1 cellular context compared by ENCODE assay signal in genomic region chr16:67248401-67249177, GRCh38.
TF ChIP-seq lines count a peak whose summit lies in the region.

SLC9A5 (plus strand) TSS chr16:67248979; CDS start chr16:67249015, 36 bp downstream.

TF ChIP-seq in GM12878, 131 proteins besides CTCF, POLR2A, EP300 and RAD21 (continued from another document and continues in another):
- TF ChIP-seq HSF1 (IDR thresholded peaks at IDR 0.05; ENCODE audit: low read depth, low read length) (no peak), BMI1 (IDR thresholded peaks at IDR 0.05; ENCODE audit: borderline replicate concordance) (no peak), SUZ12 (IDR thresholded peaks at IDR 0.05; ENCODE audit: unreplicated experiment) (no peak), CBX5 (IDR thresholded peaks at IDR 0.05; ENCODE audit: low read depth) (no peak), CREM (IDR thresholded peaks at IDR 0.05; ENCODE audit: low read depth) (no peak), RB1 (IDR thresholded peaks at IDR 0.05; ENCODE audit: borderline replicate concordance) (peak; percentile 57; the same call in 1 of the 2 replicates), ZBED1 (IDR thresholded peaks at IDR 0.05; ENCODE audit: borderline replicate concordance) (no peak), MEF2A (IDR thresholded peaks at IDR 0.05; ENCODE audit: insufficient read depth, low read depth, low read length) (no peak), SKIL (IDR thresholded peaks at IDR 0.05; ENCODE audit: low read depth, poor library complexity, severe bottlenecking) (no peak), CBX3 (IDR thresholded peaks at IDR 0.05; ENCODE audit: borderline replicate concordance, low read depth) (no peak), ESRRA (IDR thresholded peaks at IDR 0.05; ENCODE audit: low read length) (no peak), GABPA (IDR thresholded peaks at IDR 0.05; ENCODE audit: low read depth) (no peak), HCFC1 (IDR thresholded peaks at IDR 0.05; ENCODE audit: low read length) (no peak), ETV6 (conservative IDR thresholded peaks at IDR 0.05 in 1 of 2, IDR thresholded peaks at IDR 0.05 in 1 of 2; ENCODE audit: borderline replicate concordance in 1 of 2, low read depth in 1 of 2) (no peak), IKZF1 (conservative IDR thresholded peaks at IDR 0.05) (peak; percentile 69), FOXM1 (IDR thresholded peaks at IDR 0.05; ENCODE audit: low read depth, low read length) (no peak), ZNF687 (IDR thresholded peaks at IDR 0.05) (peak; percentile 66), BACH1 (IDR thresholded peaks at IDR 0.05; ENCODE audit: borderline replicate concordance) (peak; percentile 53; the same call in 1 of the 2 replicates), E2F4 (IDR thresholded peaks at IDR 0.05; ENCODE audit: low read depth, low read length) (no peak), MYB (IDR thresholded peaks at IDR 0.05; ENCODE audit: borderline replicate concordance, low read depth, low read length) (no peak), ZZZ3 (IDR thresholded peaks at IDR 0.05; ENCODE audit: control insufficient read depth, insufficient read length, low read depth) (no peak), SUPT20H (IDR thresholded peaks at IDR 0.05; ENCODE audit: borderline replicate concordance, control insufficient read depth, low read depth, low read length) (no peak), YBX1 (IDR thresholded peaks at IDR 0.05) (no peak), MXI1 (IDR thresholded peaks at IDR 0.05; ENCODE audit: low read depth, low read length) (peak; percentile 43; the same call in 1 of the 2 replicates), WRNIP1 (IDR thresholded peaks at IDR 0.05; ENCODE audit: borderline replicate concordance, low read depth, low read length) (no peak), PKNOX1 (IDR thresholded peaks at IDR 0.05) (no peak), NR2C2 (IDR thresholded peaks at IDR 0.05; ENCODE audit: borderline replicate concordance, control insufficient read depth, insufficient read length, low read depth) (no peak), JUNB (IDR thresholded peaks at IDR 0.05) (no peak), CHD2 (IDR thresholded peaks at IDR 0.05; ENCODE audit: borderline replicate concordance, low read depth, low read length) (no peak), SIN3A (IDR thresholded peaks at IDR 0.05; ENCODE audit: low read depth, low read length) (no peak), SMARCA5 (IDR thresholded peaks at IDR 0.05) (peak; percentile 76), GATAD2B (conservative IDR thresholded peaks at IDR 0.05; ENCODE audit: low read depth) (peak; percentile 85), TCF3 (IDR thresholded peaks at IDR 0.05; ENCODE audit: borderline replicate concordance, insufficient read depth, low read depth, low read length) (no peak), NR2F1 (conservative IDR thresholded peaks at IDR 0.05) (0 out of 2 replicates have a peak, but pooled peaks have one; percentile 23), JUND (IDR thresholded peaks at IDR 0.05; ENCODE audit: low read depth, low read length) (no peak)
- TF ChIP-seq, protein P1, sequence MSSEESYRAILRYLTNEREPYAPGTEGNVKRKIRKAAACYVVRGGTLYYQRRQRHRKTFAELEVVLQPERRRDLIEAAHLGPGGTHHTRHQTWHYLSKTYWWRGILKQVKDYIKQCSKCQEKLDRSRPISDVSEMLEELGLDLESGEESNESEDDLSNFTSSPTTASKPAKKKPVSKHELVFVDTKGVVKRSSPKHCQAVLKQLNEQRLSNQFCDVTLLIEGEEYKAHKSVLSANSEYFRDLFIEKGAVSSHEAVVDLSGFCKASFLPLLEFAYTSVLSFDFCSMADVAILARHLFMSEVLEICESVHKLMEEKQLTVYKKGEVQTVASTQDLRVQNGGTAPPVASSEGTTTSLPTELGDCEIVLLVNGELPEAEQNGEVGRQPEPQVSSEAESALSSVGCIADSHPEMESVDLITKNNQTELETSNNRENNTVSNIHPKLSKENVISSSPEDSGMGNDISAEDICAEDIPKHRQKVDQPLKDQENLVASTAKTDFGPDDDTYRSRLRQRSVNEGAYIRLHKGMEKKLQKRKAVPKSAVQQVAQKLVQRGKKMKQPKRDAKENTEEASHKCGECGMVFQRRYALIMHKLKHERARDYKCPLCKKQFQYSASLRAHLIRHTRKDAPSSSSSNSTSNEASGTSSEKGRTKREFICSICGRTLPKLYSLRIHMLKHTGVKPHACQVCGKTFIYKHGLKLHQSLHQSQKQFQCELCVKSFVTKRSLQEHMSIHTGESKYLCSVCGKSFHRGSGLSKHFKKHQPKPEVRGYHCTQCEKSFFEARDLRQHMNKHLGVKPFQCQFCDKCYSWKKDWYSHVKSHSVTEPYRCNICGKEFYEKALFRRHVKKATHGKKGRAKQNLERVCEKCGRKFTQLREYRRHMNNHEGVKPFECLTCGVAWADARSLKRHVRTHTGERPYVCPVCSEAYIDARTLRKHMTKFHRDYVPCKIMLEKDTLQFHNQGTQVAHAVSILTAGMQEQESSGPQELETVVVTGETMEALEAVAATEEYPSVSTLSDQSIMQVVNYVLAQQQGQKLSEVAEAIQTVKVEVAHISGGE (CRISPR knock-in tag; IDR thresholded peaks at IDR 0.05) = no peak
- TF ChIP-seq, protein P2, sequence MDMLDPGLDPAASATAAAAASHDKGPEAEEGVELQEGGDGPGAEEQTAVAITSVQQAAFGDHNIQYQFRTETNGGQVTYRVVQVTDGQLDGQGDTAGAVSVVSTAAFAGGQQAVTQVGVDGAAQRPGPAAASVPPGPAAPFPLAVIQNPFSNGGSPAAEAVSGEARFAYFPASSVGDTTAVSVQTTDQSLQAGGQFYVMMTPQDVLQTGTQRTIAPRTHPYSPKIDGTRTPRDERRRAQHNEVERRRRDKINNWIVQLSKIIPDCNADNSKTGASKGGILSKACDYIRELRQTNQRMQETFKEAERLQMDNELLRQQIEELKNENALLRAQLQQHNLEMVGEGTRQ (IDR thresholded peaks at IDR 0.05; ENCODE audit: borderline replicate concordance, low read depth, low read length) = peak; percentile 41
- TF ChIP-seq, protein P3, sequence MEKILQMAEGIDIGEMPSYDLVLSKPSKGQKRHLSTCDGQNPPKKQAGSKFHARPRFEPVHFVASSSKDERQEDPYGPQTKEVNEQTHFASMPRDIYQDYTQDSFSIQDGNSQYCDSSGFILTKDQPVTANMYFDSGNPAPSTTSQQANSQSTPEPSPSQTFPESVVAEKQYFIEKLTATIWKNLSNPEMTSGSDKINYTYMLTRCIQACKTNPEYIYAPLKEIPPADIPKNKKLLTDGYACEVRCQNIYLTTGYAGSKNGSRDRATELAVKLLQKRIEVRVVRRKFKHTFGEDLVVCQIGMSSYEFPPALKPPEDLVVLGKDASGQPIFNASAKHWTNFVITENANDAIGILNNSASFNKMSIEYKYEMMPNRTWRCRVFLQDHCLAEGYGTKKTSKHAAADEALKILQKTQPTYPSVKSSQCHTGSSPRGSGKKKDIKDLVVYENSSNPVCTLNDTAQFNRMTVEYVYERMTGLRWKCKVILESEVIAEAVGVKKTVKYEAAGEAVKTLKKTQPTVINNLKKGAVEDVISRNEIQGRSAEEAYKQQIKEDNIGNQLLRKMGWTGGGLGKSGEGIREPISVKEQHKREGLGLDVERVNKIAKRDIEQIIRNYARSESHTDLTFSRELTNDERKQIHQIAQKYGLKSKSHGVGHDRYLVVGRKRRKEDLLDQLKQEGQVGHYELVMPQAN (conservative IDR thresholded peaks at IDR 0.05) = peak; percentile 57; the same call in 1 of the 2 replicates
- TF ChIP-seq, protein P4, sequence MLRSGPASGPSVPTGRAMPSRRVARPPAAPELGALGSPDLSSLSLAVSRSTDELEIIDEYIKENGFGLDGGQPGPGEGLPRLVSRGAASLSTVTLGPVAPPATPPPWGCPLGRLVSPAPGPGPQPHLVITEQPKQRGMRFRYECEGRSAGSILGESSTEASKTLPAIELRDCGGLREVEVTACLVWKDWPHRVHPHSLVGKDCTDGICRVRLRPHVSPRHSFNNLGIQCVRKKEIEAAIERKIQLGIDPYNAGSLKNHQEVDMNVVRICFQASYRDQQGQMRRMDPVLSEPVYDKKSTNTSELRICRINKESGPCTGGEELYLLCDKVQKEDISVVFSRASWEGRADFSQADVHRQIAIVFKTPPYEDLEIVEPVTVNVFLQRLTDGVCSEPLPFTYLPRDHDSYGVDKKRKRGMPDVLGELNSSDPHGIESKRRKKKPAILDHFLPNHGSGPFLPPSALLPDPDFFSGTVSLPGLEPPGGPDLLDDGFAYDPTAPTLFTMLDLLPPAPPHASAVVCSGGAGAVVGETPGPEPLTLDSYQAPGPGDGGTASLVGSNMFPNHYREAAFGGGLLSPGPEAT (IDR thresholded peaks at IDR 0.05; ENCODE audit: low read depth) = no peak
- TF ChIP-seq, protein P5, sequence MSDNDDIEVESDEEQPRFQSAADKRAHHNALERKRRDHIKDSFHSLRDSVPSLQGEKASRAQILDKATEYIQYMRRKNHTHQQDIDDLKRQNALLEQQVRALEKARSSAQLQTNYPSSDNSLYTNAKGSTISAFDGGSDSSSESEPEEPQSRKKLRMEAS (IDR thresholded peaks at IDR 0.05; ENCODE audit: low read depth, low read length) = peak; percentile 51; the same call in 1 of the 2 replicates
